In genomic region chr2:237030382-237030781, GRCh38 we compare ENCODE assay signal across 32 cellular contexts.
"Had no signal": no experiment of that assay in that cellular context is flagged by ENCODE, and none has a peak within 500 bp of the region (broad histone marks: within the 10 kb centered on the region; RNA-seq: fewer than 3 reads in every experiment).

No MANE protein-coding gene starts in this region.

- H3K4me3 ChIP-seq: adrenal gland, ascending aorta, body of pancreas, breast epithelium, cardiac muscle cell had no signal

- H3K4me1 ChIP-seq: adrenal gland, ascending aorta, body of pancreas, breast epithelium had no signal

- H3K36me3 ChIP-seq: adrenal gland, ascending aorta, brain microvascular endothelial cell, breast epithelium, cardiac muscle cell had no signal

- H3K27me3 ChIP-seq: adrenal gland, ascending aorta, body of pancreas, brain microvascular endothelial cell, breast epithelium, cardiac muscle cell had no signal

- DNase-seq: activated effector memory CD4-positive, alpha-beta T cell treated with anti-CD3 and anti-CD28 coated beads, Interleukin-2, amount 50 U/mL, for 16 hours; activated effector memory CD4-positive, alpha-beta T cell treated with Interleukin-2 at 50 U/mL for 16 hours; activated gamma-delta T cell; activated gamma-delta T cell treated with Interleukin-2 at 50 U/mL for 16 hours; activated naive CD4-positive, alpha-beta T cell; activated naive CD4-positive, alpha-beta T cell treated with anti-CD3 and anti-CD28 coated beads for 36 hours; activated naive CD4-positive, alpha-beta T cell treated with anti-CD3 and anti-CD28 coated beads, Interleukin-2, amount 10 ng/mL, durations not matched to agents 7 days and 5 days; activated naive CD4-positive, alpha-beta T cell treated with anti-CD3 and anti-CD28 coated beads, Interleukin-2, amount 50 U/mL, for 16 hours; activated naive CD4-positive, alpha-beta T cell treated with Interleukin-2 at 50 U/mL for 16 hours; activated naive CD8-positive, alpha-beta T cell treated with anti-CD3 and anti-CD28 coated beads for 36 hours; activated naive CD8-positive, alpha-beta T cell treated with anti-CD3 and anti-CD28 coated beads, Interleukin-2, amount 10 ng/mL, durations not matched to agents 7 days and 5 days; activated naive CD8-positive, alpha-beta T cell treated with anti-CD3 and anti-CD28 coated beads, Interleukin-2, amount 50 U/mL, for 24 hours; activated T-cell treated with anti-CD3 and anti-CD28 coated beads, Interleukin-2, amount 50 U/mL, for 1 hour; activated T-cell treated with anti-CD3 and anti-CD28 coated beads, Interleukin-2, amount 50 U/mL, for 24 hours; activated T-cell treated with anti-CD3 and anti-CD28 coated beads, Interleukin-2, amount 50 U/mL, for 4 hours; activated T-cell treated with anti-CD3 and anti-CD28 coated beads, Interleukin-2, amount 50 U/mL, for 48 hours; activated T-cell treated with anti-CD3 and anti-CD28 coated beads, Interleukin-2, amount 50 U/mL, for 72 hours; adrenal gland; amniotic stem cell; amygdala; anterior cingulate cortex; aorta; body of pancreas; brain microvascular endothelial cell; caudate nucleus; central memory CD4-positive, alpha-beta T cell; cerebellar nuclear complex had no signal

- H3K27ac ChIP-seq: adrenal gland, ascending aorta, body of pancreas, brain microvascular endothelial cell, breast epithelium, cardiac muscle cell had no signal

- H3K9me3 ChIP-seq: adrenal gland, ascending aorta, body of pancreas, breast epithelium had no signal

- ATAC-seq: activated naive CD4-positive, alpha-beta T cell treated with anti-CD3 and anti-CD28 coated beads, Interleukin-2, amount 50 U/mL, for 72 hours; activated naive CD8-positive, alpha-beta T cell treated with anti-CD3 and anti-CD28 coated beads, Interleukin-2, amount 50 U/mL, for 24 hours; activated T-cell treated with anti-CD3 and anti-CD28 coated beads, Interleukin-2, amount 50 U/mL, for 4 hours; activated T-cell treated with anti-CD3 and anti-CD28 coated beads, Interleukin-2, amount 50 U/mL, for 72 hours; activated T-helper 17 cell treated with anti-CD3 and anti-CD28 coated beads, Interleukin-2, amount 50 U/mL, for 72 hours; body of pancreas had no signal
